Comparison of ENCODE assay signal across 8 cellular contexts in the genomic region with DNA sequence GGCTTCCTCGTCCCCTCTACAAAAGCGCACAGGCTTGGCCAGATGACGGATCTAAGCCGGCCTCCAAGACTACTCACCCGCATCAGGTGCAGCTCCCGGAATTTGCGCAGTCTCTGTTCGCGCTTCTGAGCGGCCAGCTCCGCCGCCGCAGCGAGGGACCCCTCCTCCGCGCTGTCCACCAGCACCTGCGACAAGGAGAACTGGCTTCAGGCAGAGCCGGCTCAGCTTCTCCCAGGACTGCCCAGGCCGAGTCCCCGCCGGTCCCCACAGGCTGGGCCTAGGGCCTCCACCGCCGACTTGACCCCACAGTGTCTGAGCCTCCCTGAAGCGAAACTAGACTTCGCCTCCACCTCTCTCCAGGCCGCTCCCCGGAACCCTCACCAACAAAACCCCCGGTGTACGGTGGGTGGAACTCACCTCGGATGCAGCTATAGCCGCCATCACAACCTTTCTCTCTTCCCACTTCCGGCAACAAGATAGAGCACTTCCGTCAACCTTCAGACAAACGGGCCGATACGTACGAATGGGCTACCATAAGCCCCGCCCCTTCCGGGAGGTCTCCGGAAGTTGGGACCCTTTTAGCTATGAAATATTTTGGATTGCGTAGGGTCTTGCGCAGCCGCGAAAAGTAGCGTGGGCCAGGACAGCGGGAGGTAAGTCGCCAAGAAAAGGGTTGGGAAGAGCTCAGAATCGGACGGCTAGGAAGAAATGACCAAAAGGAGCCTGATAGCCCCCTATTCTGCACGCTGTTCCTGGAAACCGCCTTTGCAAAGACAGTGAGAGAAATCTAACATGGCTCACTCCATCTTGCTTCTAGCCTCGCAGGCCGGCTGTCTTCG. TPM values are rescaled to one million over a fixed set of nuclear protein-coding genes. Genes with fewer than 3 reads are reported as not detected.
DNase-seq lines count a peak whose midpoint lies in the region; ATAC-seq, FAIRE-seq and TF ChIP-seq lines count a peak whose summit lies in the region.

A gene (minus strand): TSS at position 476 of the 839 bp plus-strand sequence. CDS start 35 bp downstream, at position 441.

- H3K9ac ChIP-seq in smooth muscle cell (ENCODE audit: low read depth) = peak within 1 kb of the TSS; percentile 95

- ATAC-seq in GM18907 (IDR thresholded peaks at IDR 0.05; ENCODE audit: unreplicated experiment) = peak; percentile 72
- peak; percentile 79 for ATAC-seq in HG03159 (IDR thresholded peaks at IDR 0.05; ENCODE audit: unreplicated experiment)

- no peaks in the 10 kb centered on the region for H4K20me1 ChIP-seq in smooth muscle cell (ENCODE audit: low read depth)

- H2AFZ ChIP-seq in ACC112 (ENCODE audit: low read length, unreplicated experiment) (peak within 1 kb of the TSS; percentile 90), smooth muscle cell (ENCODE audit: low read depth) (peak within 1 kb of the TSS; percentile 95)

- H3K4me1 ChIP-seq in ACC112 (ENCODE audit: control insufficient read depth, insufficient read depth, low read length, unreplicated experiment) = peaks cover 35% of the 10 kb centered on the region
- H3K4me1 ChIP-seq in smooth muscle cell (ENCODE audit: low read depth) = peaks cover 11% of the 10 kb centered on the region

- peaks cover 21% of the 10 kb centered on the region for H3F3A ChIP-seq in smooth muscle cell (ENCODE audit: low read depth)

- H3K27me3 ChIP-seq in ACC112 (ENCODE audit: insufficient read depth, low read length) = no peaks in the 10 kb centered on the region
- H3K27me3 ChIP-seq in WERI-Rb-1 (ENCODE audit: insufficient read depth, low read depth, severe bottlenecking) = no peaks in the 10 kb centered on the region
- no peaks in the 10 kb centered on the region for H3K27me3 ChIP-seq in bronchial epithelial cell (ENCODE audit: control insufficient read depth, insufficient read depth, low read length)
- H3K27me3 ChIP-seq in smooth muscle cell (ENCODE audit: low read depth) = no peaks in the 10 kb centered on the region

- H3K36me3 ChIP-seq in ACC112 (ENCODE audit: insufficient read depth, low read length) (peaks cover 6% of the 10 kb centered on the region), WERI-Rb-1 (peaks cover 36% of the 10 kb centered on the region), bronchial epithelial cell (ENCODE audit: control insufficient read depth, insufficient read depth, low read length) (peaks cover 4% of the 10 kb centered on the region), smooth muscle cell (ENCODE audit: low read depth) (peaks cover 6% of the 10 kb centered on the region)

- H3K4me3 ChIP-seq in ACC112 (ENCODE audit: low read depth, low read length) = peak within 1 kb of the TSS; percentile 97
- H3K4me3 ChIP-seq in WERI-Rb-1 (ENCODE audit: low read depth, low read length) = peak within 1 kb of the TSS; percentile 91
- H3K4me3 ChIP-seq in bronchial epithelial cell (ENCODE audit: low read depth, low read length) = peak within 1 kb of the TSS; percentile 68
- peak within 1 kb of the TSS; percentile 97 for H3K4me3 ChIP-seq in smooth muscle cell

- H3K9me3 ChIP-seq in WERI-Rb-1 (ENCODE audit: severe bottlenecking) (no peaks in the 10 kb centered on the region), smooth muscle cell (replicated peaks; ENCODE audit: low read depth) (no peaks in the 10 kb centered on the region)

- DNase-seq in NCI-H2227 (lab: John Stamatoyannopoulos, UW; ENCODE audit: unreplicated experiment) (peak; percentile 97), WERI-Rb-1 (peak; percentile 88), bronchial epithelial cell (ENCODE audit: low read depth) (peak; percentile 74), iPS-NIHi7 (ENCODE audit: extremely low spot score) (peak; percentile 96), smooth muscle cell (lab: John Stamatoyannopoulos, UW; ENCODE audit: unreplicated experiment) (peak; percentile 56)

- peak within 1 kb of the TSS; percentile 66 for H3K27ac ChIP-seq in ACC112 (ENCODE audit: low read depth, low read length)
- peak within 1 kb of the TSS; percentile 93 for H3K27ac ChIP-seq in WERI-Rb-1
- peak within 1 kb of the TSS; percentile 90 for H3K27ac ChIP-seq in smooth muscle cell (ENCODE audit: low read depth)

- no peak for FAIRE-seq in bronchial epithelial cell (lab: Jason Lieb, UNC)

- WGBS in smooth muscle cell (ENCODE audit: low lambda C conversion rate) = under 1% methylated on average over 54 of the region's 54 CpGs

- H3K79me2 ChIP-seq in ACC112 (ENCODE audit: control insufficient read depth, insufficient read depth, low read length, unreplicated experiment) (peaks cover 37% of the 10 kb centered on the region), smooth muscle cell (ENCODE audit: low read depth) (peaks cover 31% of the 10 kb centered on the region)

- peak within 1 kb of the TSS; percentile 96 for H3K4me2 ChIP-seq in smooth muscle cell

- no peak for TF ChIP-seq CTCF in WERI-Rb-1 (IDR thresholded peaks at IDR 0.05; ENCODE audit: low read depth, low read length)
- no peak for TF ChIP-seq CTCF in bronchial epithelial cell (IDR thresholded peaks at IDR 0.05; ENCODE audit: insufficient read depth, low read length, severe bottlenecking)
- no peak for TF ChIP-seq CTCF in smooth muscle cell (IDR thresholded peaks at IDR 0.05; ENCODE audit: borderline replicate concordance, insufficient read depth, poor library complexity, severe bottlenecking)

RNA-seq across cellular contexts. Expression of the gene that starts here (rescaled TPM):
- total RNA-seq in bronchial epithelial cell (34.7 and 43.7 TPM in 2 replicates), smooth muscle cell (57.2 and 61.1 TPM in 2 replicates)
- polyA plus RNA-seq in smooth muscle cell = 28.1 and 33.9 TPM in 2 replicates

Comparison
In these comparisons a context has a peak if more than half of its experiments do, and no peak if none do; other contexts are left out.
1. Peak in every context shown above with its lines: DNase-seq, ATAC-seq, H3K4me3 ChIP-seq and H3K27ac ChIP-seq.